15 cellular contexts compared by ENCODE assay signal in genomic region chr13:23500858-23501257, GRCh38.
DNase-seq lines count a peak whose midpoint lies in the region; ATAC-seq, FAIRE-seq and TF ChIP-seq lines count a peak whose summit lies in the region.
"Had no signal": no experiment of that assay in that cellular context is flagged by ENCODE, and none has a peak within 500 bp of the region (broad histone marks: within the 10 kb centered on the region; RNA-seq: fewer than 3 reads in every experiment).

No MANE protein-coding gene starts in this region.

- H3K4me3 Mint-ChIP-seq in HFFc6 (peak overlapping the region; percentile 59), Caco-2 (ENCODE audit: unreplicated experiment) (no peak overlapping the region)
- H3K4me3 Mint-ChIP-seq in activated naive CD4-positive, alpha-beta T cell treated with anti-CD3 and anti-CD28 coated beads, Interleukin-2, amount 10 ng/mL, durations not matched to agents 7 days and 5 days, result no peak overlapping the region
- H3K4me3 Mint-ChIP-seq: T-helper 1 cell treated with Interleukin-12 subunit alpha and Interleukin-12 subunit beta and Interleukin-4 antibody, amounts not matched to agents 30 μg/mL and 1 μg/mL, for 36 hours had no signal

- no peak for ATAC-seq in A549
- ATAC-seq: upper lobe of right lung had no signal

- intact Hi-C loops in Caco-2 (cut with micrococcal nuclease; ENCODE audit: unreplicated experiment), result no loop called here

- FAIRE-seq in A549 (lab: Jason Lieb, UNC), result no peak
- FAIRE-seq: G401.6 had no signal

- H3K27ac Mint-ChIP-seq in HFFc6 (peak overlapping the region; percentile 90), Caco-2 (ENCODE audit: unreplicated experiment) (no peak overlapping the region)
- H3K27ac Mint-ChIP-seq in activated naive CD4-positive, alpha-beta T cell treated with anti-CD3 and anti-CD28 coated beads, Interleukin-2, amount 10 ng/mL, durations not matched to agents 7 days and 5 days, result no peak overlapping the region
- H3K27ac Mint-ChIP-seq: T-helper 1 cell treated with Interleukin-12 subunit alpha and Interleukin-12 subunit beta and Interleukin-4 antibody, amounts not matched to agents 30 μg/mL and 1 μg/mL, for 36 hours had no signal

- H3K4me3 ChIP-seq in A549, result no peak overlapping the region
- no peak overlapping the region for H3K4me3 ChIP-seq in astrocyte of the spinal cord (ENCODE audit: low read depth, low read length)
- H3K4me3 ChIP-seq in Caco-2 (ENCODE audit: low read depth, low read length), result no peak overlapping the region
- H3K4me3 ChIP-seq: esophagus squamous epithelium, upper lobe of right lung had no signal

- CTCF ChIA-PET in A549 (lab: Yijun Ruan, JAX), result no interaction called here
- CTCF ChIA-PET in Caco-2 (lab: Charles Lee), result no interaction called here
- CTCF ChIA-PET in activated naive CD4-positive, alpha-beta T cell treated with anti-CD3 and anti-CD28 coated beads, Interleukin-2, amount 10 ng/mL, durations not matched to agents 7 days and 5 days (lab: Charles Lee), result no interaction called here

- POLR2A ChIA-PET in A549 (lab: Yijun Ruan, JAX), result no interaction called here
- POLR2A ChIA-PET in Caco-2 (lab: Charles Lee), result no interaction called here

- WGBS in A549 (ENCODE audit: missing lambda C conversion rate), result 24% methylated on average over 4 of the region's 4 CpGs

- H3K4me2 ChIP-seq in A549, result peak overlapping the region; percentile 43; the same call in 2 of the 3 replicates

- no peak for TF ChIP-seq RAD21 in A549 (conservative IDR thresholded peaks at IDR 0.05 in 1 of 2, IDR thresholded peaks at IDR 0.05 in 1 of 2)

- no peak overlapping the region for H3K27ac ChIP-seq in A549
- H3K27ac ChIP-seq: esophagus squamous epithelium, upper lobe of right lung had no signal

- peak in 1 of 2 experiments; percentile 26; a peak in 1 of 5 replicates for TF ChIP-seq EP300 in A549 (IDR thresholded peaks at IDR 0.05)

- H3K36me3 Mint-ChIP-seq in HFFc6 (ENCODE audit: low read depth), result no peaks in the 10 kb centered on the region; the same call in 1 of the 2 replicates
- no peaks in the 10 kb centered on the region for H3K36me3 Mint-ChIP-seq in Caco-2 (ENCODE audit: insufficient read depth, unreplicated experiment)
- no peaks in the 10 kb centered on the region for H3K36me3 Mint-ChIP-seq in activated naive CD4-positive, alpha-beta T cell treated with anti-CD3 and anti-CD28 coated beads, Interleukin-2, amount 10 ng/mL, durations not matched to agents 7 days and 5 days

- H3K9me3 ChIP-seq in A549 (no peaks in the 10 kb centered on the region), Caco-2 (no peaks in the 10 kb centered on the region)
- H3K9me3 ChIP-seq: esophagus squamous epithelium, upper lobe of right lung had no signal

- H3K27me3 Mint-ChIP-seq in HFFc6 (ENCODE audit: insufficient read depth), result no peaks in the 10 kb centered on the region; the same call in 1 of the 2 replicates
- no peaks in the 10 kb centered on the region for H3K27me3 Mint-ChIP-seq in Caco-2 (ENCODE audit: insufficient read depth, unreplicated experiment)
- H3K27me3 Mint-ChIP-seq in activated naive CD4-positive, alpha-beta T cell treated with anti-CD3 and anti-CD28 coated beads, Interleukin-2, amount 10 ng/mL, durations not matched to agents 7 days and 5 days, result peaks cover 11% of the 10 kb centered on the region

- H3K4me1 Mint-ChIP-seq in HFFc6 (ENCODE audit: low read depth), result peaks cover 69% of the 10 kb centered on the region
- peaks cover 16% of the 10 kb centered on the region for H3K4me1 Mint-ChIP-seq in Caco-2 (ENCODE audit: low read depth, unreplicated experiment)
- no peaks in the 10 kb centered on the region for H3K4me1 Mint-ChIP-seq in activated naive CD4-positive, alpha-beta T cell treated with anti-CD3 and anti-CD28 coated beads, Interleukin-2, amount 10 ng/mL, durations not matched to agents 7 days and 5 days

- TF ChIP-seq POLR2A in A549 (IDR thresholded peaks at IDR 0.05; ENCODE audit: low read length), result no peak

- peaks cover 3% of the 10 kb centered on the region; the same call in 1 of the 3 replicates for H3K4me1 ChIP-seq in A549
- 0 out of 2 replicates have a peak, but pooled peaks cover 6% of the 10 kb centered on the region for H3K4me1 ChIP-seq in Caco-2
- H3K4me1 ChIP-seq: upper lobe of right lung had no signal

- DNase-seq in A549 (ENCODE audit: low read depth in 1 of 2, low spot score in 1 of 2) (peak in 1 of 2 experiments; percentile 21), HFFc6 (peak; percentile 95), astrocyte of the spinal cord (ENCODE audit: low read depth, low spot score) (peak; percentile 83), iris pigment epithelial cell (ENCODE audit: low read depth) (peak; percentile 94), Caco-2 (no peak), NAMALWA (ENCODE audit: low spot score) (no peak)
- DNase-seq in activated naive CD4-positive, alpha-beta T cell treated with anti-CD3 and anti-CD28 coated beads, Interleukin-2, amount 10 ng/mL, durations not matched to agents 7 days and 5 days, result no peak
- no peak for DNase-seq in activated T-cell treated with anti-CD3 and anti-CD28 coated beads, Interleukin-2, amount 50 U/mL, for 1 hour
- DNase-seq: activated CD4-positive, alpha-beta T cell treated with anti-CD3 and anti-CD28 coated beads, Interleukin-2, amount 50 U/mL, for 48 hours; activated effector memory CD4-positive, alpha-beta T cell treated with Interleukin-2 at 50 U/mL for 16 hours; esophagus squamous epithelium; NCI-H2227 treated with DMSO at 0.1 percent for 48 hours; upper lobe of right lung had no signal

- TF ChIP-seq CTCF in A549 (IDR thresholded peaks at IDR 0.05), result no peak
- no peak for TF ChIP-seq CTCF in HFFc6 (IDR thresholded peaks at IDR 0.05)
- no peak for TF ChIP-seq CTCF in astrocyte of the spinal cord (IDR thresholded peaks at IDR 0.05; ENCODE audit: low read depth, low read length)
- no peak for TF ChIP-seq CTCF in Caco-2 (IDR thresholded peaks at IDR 0.05; ENCODE audit: insufficient read depth in 1 of 2, low read depth in 1 of 2, low read length in 1 of 2, severe bottlenecking in 1 of 2, unreplicated experiment in 1 of 2)

- H3K36me3 ChIP-seq in Caco-2 (ENCODE audit: control insufficient read depth, insufficient read depth, low read length), result no peaks in the 10 kb centered on the region
- H3K36me3 ChIP-seq: esophagus squamous epithelium, upper lobe of right lung had no signal

- no TSS peak for BruUV-seq in Caco-2 (replicated peaks; lab: Mats Ljungman, UMichigan)

- in situ Hi-C loops in astrocyte of the spinal cord (cut with HindIII; ENCODE audit: low sequenced_read_pairs), result no loop called here

- H3K9me3 Mint-ChIP-seq in HFFc6, result no peaks in the 10 kb centered on the region
- no peaks in the 10 kb centered on the region for H3K9me3 Mint-ChIP-seq in Caco-2 (ENCODE audit: unreplicated experiment)
- H3K9me3 Mint-ChIP-seq in activated naive CD4-positive, alpha-beta T cell treated with anti-CD3 and anti-CD28 coated beads, Interleukin-2, amount 10 ng/mL, durations not matched to agents 7 days and 5 days, result no peaks in the 10 kb centered on the region
- H3K9me3 Mint-ChIP-seq: T-helper 1 cell treated with Interleukin-12 subunit alpha and Interleukin-12 subunit beta and Interleukin-4 antibody, amounts not matched to agents 30 μg/mL and 1 μg/mL, for 36 hours had no signal

- no peaks in the 10 kb centered on the region for H3K27me3 ChIP-seq in Caco-2 (replicated peaks; ENCODE audit: control insufficient read depth, insufficient read depth, low read length)
- H3K27me3 ChIP-seq: esophagus squamous epithelium, upper lobe of right lung had no signal

TF ChIP-seq in A549, 52 proteins besides CTCF, POLR2A, EP300 and RAD21:
- TF ChIP-seq ESRRA (IDR thresholded peaks at IDR 0.05; ENCODE audit: borderline replicate concordance, low read length), result no peak
- no peak for TF ChIP-seq FOSL2 (IDR thresholded peaks at IDR 0.05)
- peak; percentile 59 for TF ChIP-seq FOSL2 (CRISPR knock-in tag; IDR thresholded peaks at IDR 0.05)
- peak; percentile 38; the same call in 1 of the 2 replicates for TF ChIP-seq GATA3 (IDR thresholded peaks at IDR 0.05; ENCODE audit: borderline replicate concordance)
- TF ChIP-seq JUNB (IDR thresholded peaks at IDR 0.05), result 0 out of 2 replicates have a peak, but pooled peaks have one; percentile 26

Comparison
In these comparisons a context has a peak if more than half of its experiments do, and no peak if none do; other contexts are left out.
1. DNase-seq: peak in HFFc6 (single experiment), astrocyte of the spinal cord (single experiment) and iris pigment epithelial cell (single experiment); none in Caco-2 (0 of 2), activated naive CD4-positive, alpha-beta T cell treated with anti-CD3 and anti-CD28 coated beads, Interleukin-2, amount 10 ng/mL, durations not matched to agents 7 days and 5 days (single experiment), activated T-cell treated with anti-CD3 and anti-CD28 coated beads, Interleukin-2, amount 50 U/mL, for 1 hour (single experiment) and NAMALWA (single experiment).